2 cellular contexts compared by ENCODE assay signal in genomic region chr3:142568393-142569017, GRCh38.
TF ChIP-seq lines count a peak whose summit lies in the region.

No MANE protein-coding gene starts in this region.

TF ChIP-seq in GM23338, 12 proteins besides CTCF, POLR2A, EP300 and RAD21:
- TF ChIP-seq POLR2AphosphoS5 (IDR thresholded peaks at IDR 0.05; ENCODE audit: low read depth) (no peak; the same call in 1 of the 2 replicates), NANOG (IDR thresholded peaks at IDR 0.05; ENCODE audit: borderline replicate concordance) (no peak), EZH2 (IDR thresholded peaks at IDR 0.05; ENCODE audit: low read depth, unreplicated experiment) (no peak), EZH2phosphoT487 (IDR thresholded peaks at IDR 0.05; ENCODE audit: unreplicated experiment) (no peak), CREB1 (CRISPR knock-in tag; IDR thresholded peaks at IDR 0.05; ENCODE audit: low read depth) (no peak), ETS1 (IDR thresholded peaks at IDR 0.05) (no peak), JUNB (IDR thresholded peaks at IDR 0.05; ENCODE audit: unreplicated experiment) (no peak), ZNF331 (CRISPR knock-in tag; IDR thresholded peaks at IDR 0.05; ENCODE audit: low read depth) (no peak), ZNF114 (CRISPR knock-in tag; IDR thresholded peaks at IDR 0.05) (no peak), STAT1 (IDR thresholded peaks at IDR 0.05; ENCODE audit: unreplicated experiment) (no peak)
- TF ChIP-seq, protein P1, sequence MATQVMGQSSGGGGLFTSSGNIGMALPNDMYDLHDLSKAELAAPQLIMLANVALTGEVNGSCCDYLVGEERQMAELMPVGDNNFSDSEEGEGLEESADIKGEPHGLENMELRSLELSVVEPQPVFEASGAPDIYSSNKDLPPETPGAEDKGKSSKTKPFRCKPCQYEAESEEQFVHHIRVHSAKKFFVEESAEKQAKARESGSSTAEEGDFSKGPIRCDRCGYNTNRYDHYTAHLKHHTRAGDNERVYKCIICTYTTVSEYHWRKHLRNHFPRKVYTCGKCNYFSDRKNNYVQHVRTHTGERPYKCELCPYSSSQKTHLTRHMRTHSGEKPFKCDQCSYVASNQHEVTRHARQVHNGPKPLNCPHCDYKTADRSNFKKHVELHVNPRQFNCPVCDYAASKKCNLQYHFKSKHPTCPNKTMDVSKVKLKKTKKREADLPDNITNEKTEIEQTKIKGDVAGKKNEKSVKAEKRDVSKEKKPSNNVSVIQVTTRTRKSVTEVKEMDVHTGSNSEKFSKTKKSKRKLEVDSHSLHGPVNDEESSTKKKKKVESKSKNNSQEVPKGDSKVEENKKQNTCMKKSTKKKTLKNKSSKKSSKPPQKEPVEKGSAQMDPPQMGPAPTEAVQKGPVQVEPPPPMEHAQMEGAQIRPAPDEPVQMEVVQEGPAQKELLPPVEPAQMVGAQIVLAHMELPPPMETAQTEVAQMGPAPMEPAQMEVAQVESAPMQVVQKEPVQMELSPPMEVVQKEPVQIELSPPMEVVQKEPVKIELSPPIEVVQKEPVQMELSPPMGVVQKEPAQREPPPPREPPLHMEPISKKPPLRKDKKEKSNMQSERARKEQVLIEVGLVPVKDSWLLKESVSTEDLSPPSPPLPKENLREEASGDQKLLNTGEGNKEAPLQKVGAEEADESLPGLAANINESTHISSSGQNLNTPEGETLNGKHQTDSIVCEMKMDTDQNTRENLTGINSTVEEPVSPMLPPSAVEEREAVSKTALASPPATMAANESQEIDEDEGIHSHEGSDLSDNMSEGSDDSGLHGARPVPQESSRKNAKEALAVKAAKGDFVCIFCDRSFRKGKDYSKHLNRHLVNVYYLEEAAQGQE (IDR thresholded peaks at IDR 0.05; ENCODE audit: unreplicated experiment), result no peak
- TF ChIP-seq, protein P2, sequence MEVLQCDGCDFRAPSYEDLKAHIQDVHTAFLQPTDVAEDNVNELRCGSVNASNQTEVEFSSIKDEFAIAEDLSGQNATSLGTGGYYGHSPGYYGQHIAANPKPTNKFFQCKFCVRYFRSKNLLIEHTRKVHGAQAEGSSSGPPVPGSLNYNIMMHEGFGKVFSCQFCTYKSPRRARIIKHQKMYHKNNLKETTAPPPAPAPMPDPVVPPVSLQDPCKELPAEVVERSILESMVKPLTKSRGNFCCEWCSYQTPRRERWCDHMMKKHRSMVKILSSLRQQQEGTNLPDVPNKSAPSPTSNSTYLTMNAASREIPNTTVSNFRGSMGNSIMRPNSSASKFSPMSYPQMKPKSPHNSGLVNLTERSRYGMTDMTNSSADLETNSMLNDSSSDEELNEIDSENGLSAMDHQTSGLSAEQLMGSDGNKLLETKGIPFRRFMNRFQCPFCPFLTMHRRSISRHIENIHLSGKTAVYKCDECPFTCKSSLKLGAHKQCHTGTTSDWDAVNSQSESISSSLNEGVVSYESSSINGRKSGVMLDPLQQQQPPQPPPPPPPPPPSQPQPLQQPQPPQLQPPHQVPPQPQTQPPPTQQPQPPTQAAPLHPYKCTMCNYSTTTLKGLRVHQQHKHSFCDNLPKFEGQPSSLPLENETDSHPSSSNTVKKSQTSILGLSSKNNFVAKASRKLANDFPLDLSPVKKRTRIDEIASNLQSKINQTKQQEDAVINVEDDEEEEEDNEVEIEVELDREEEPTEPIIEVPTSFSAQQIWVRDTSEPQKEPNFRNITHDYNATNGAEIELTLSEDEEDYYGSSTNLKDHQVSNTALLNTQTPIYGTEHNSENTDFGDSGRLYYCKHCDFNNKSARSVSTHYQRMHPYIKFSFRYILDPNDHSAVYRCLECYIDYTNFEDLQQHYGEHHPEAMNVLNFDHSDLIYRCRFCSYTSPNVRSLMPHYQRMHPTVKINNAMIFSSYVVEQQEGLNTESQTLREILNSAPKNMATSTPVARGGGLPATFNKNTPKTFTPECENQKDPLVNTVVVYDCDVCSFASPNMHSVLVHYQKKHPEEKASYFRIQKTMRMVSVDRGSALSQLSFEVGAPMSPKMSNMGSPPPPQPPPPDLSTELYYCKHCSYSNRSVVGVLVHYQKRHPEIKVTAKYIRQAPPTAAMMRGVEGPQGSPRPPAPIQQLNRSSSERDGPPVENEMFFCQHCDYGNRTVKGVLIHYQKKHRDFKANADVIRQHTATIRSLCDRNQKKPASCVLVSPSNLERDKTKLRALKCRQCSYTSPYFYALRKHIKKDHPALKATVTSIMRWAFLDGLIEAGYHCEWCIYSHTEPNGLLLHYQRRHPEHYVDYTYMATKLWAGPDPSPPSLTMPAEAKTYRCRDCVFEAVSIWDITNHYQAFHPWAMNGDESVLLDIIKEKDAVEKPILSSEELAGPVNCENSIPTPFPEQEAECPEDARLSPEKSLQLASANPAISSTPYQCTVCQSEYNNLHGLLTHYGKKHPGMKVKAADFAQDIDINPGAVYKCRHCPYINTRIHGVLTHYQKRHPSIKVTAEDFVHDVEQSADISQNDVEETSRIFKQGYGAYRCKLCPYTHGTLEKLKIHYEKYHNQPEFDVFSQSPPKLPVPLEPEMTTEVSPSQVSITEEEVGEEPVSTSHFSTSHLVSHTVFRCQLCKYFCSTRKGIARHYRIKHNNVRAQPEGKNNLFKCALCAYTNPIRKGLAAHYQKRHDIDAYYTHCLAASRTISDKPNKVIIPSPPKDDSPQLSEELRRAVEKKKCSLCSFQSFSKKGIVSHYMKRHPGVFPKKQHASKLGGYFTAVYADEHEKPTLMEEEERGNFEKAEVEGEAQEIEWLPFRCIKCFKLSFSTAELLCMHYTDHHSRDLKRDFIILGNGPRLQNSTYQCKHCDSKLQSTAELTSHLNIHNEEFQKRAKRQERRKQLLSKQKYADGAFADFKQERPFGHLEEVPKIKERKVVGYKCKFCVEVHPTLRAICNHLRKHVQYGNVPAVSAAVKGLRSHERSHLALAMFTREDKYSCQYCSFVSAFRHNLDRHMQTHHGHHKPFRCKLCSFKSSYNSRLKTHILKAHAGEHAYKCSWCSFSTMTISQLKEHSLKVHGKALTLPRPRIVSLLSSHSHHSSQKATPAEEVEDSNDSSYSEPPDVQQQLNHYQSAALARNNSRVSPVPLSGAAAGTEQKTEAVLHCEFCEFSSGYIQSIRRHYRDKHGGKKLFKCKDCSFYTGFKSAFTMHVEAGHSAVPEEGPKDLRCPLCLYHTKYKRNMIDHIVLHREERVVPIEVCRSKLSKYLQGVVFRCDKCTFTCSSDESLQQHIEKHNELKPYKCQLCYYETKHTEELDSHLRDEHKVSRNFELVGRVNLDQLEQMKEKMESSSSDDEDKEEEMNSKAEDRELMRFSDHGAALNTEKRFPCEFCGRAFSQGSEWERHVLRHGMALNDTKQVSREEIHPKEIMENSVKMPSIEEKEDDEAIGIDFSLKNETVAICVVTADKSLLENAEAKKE (CRISPR knock-in tag; IDR thresholded peaks at IDR 0.05), result no peak

TF ChIP-seq in K562, 482 proteins besides CTCF, POLR2A, EP300 and RAD21:
- TF ChIP-seq POLR2G (IDR thresholded peaks at IDR 0.05; ENCODE audit: low read depth, low read length) (peak; percentile 51), ZFPM2 (CRISPR knock-in tag; IDR thresholded peaks at IDR 0.05) (no peak)
TF ChIP-seq in K562: peak in this region for 1.
